In the genomic region with DNA sequence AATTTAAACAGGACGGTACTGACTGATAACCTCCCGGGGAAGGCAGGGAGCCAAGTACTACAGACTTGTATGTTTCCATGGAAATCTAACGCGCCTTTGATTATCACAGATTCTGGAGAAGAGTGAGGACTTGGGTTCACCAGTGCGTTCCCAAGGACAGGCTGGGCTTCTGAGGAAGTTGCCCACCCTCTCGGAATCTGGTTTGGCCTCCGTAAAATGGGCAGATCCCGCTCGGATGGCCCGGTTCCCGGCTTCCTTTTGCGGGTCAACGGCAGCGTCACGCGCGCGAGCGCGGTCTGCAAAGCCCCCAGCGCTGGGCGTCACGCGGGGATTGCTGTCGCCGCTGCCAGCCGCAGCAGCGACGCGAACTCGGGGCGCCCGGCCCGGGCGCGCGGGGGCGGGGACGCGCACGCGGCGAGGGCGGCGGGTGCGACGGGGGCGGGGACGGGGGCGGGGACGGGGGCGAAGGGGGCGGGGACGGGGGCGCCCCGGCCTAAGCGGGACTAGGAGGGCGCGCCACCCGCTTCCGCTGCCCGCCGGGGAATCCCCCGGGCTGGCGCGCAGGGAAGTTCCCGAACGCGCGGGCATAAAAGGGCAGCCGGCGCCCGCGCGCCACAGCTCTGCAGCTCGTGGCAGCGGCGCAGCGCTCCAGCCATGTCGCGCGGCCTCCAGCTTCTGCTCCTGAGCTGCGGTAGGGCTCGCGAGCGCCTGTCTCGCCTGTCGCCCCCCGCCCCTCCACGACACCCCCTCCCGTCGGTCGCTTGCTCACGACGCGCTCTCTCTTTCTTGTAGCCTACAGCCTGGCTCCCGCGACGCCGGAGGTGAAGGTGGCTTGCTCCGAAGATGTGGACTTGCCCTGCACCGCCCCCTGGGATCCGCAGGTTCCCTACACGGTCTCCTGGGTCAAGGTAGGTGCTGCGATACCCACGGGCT, we compare ENCODE assay signal across 1 cellular context.
TF ChIP-seq lines count a peak whose summit lies in the region.

A gene with protein sequence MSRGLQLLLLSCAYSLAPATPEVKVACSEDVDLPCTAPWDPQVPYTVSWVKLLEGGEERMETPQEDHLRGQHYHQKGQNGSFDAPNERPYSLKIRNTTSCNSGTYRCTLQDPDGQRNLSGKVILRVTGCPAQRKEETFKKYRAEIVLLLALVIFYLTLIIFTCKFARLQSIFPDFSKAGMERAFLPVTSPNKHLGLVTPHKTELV (plus strand): TSS at position 615 of the 933 bp plus-strand sequence. CDS start 40 bp downstream, at position 655.

TF ChIP-seq in HepG2, 621 proteins besides CTCF, POLR2A, EP300 and RAD21 (continued from another document):
- TF ChIP-seq, protein P1, sequence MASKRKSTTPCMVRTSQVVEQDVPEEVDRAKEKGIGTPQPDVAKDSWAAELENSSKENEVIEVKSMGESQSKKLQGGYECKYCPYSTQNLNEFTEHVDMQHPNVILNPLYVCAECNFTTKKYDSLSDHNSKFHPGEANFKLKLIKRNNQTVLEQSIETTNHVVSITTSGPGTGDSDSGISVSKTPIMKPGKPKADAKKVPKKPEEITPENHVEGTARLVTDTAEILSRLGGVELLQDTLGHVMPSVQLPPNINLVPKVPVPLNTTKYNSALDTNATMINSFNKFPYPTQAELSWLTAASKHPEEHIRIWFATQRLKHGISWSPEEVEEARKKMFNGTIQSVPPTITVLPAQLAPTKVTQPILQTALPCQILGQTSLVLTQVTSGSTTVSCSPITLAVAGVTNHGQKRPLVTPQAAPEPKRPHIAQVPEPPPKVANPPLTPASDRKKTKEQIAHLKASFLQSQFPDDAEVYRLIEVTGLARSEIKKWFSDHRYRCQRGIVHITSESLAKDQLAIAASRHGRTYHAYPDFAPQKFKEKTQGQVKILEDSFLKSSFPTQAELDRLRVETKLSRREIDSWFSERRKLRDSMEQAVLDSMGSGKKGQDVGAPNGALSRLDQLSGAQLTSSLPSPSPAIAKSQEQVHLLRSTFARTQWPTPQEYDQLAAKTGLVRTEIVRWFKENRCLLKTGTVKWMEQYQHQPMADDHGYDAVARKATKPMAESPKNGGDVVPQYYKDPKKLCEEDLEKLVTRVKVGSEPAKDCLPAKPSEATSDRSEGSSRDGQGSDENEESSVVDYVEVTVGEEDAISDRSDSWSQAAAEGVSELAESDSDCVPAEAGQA (IDR thresholded peaks at IDR 0.05; ENCODE audit: low read depth), result no peak
- TF ChIP-seq, protein P1 (CRISPR knock-in tag; IDR thresholded peaks at IDR 0.05; ENCODE audit: borderline replicate concordance), result no peak
- no peak for TF ChIP-seq MLXIP (CRISPR knock-in tag; IDR thresholded peaks at IDR 0.05; ENCODE audit: borderline replicate concordance)
TF ChIP-seq in HepG2: peak in this region for 119.
